ENCODE assay signal across 1 cellular context in genomic region chr7:148772297-148773089, GRCh38.
TF ChIP-seq lines count a peak whose summit lies in the region.

No MANE protein-coding gene starts in this region.

TF ChIP-seq in HCT116, 20 proteins besides CTCF, POLR2A, EP300 and RAD21 (continued from another document):
- TF ChIP-seq ZBTB33 (IDR thresholded peaks at IDR 0.05; ENCODE audit: extremely low read depth, insufficient replicate concordance, low read length), result no peak
- TF ChIP-seq REST (IDR thresholded peaks at IDR 0.05; ENCODE audit: low read depth), result no peak
- TF ChIP-seq ATF3 (IDR thresholded peaks at IDR 0.05), result 0 out of 2 replicates have a peak, but pooled peaks have one; percentile 51
- TF ChIP-seq EZH2phosphoT487 (IDR thresholded peaks at IDR 0.05; ENCODE audit: borderline replicate concordance), result no peak
- peak; percentile 50 for TF ChIP-seq POLR2AphosphoS5 (IDR thresholded peaks at IDR 0.05; ENCODE audit: low read depth, low read length)
- TF ChIP-seq EZH2 (IDR thresholded peaks at IDR 0.05), result no peak
- no peak for TF ChIP-seq TCF7L2 (IDR thresholded peaks at IDR 0.05; ENCODE audit: borderline replicate concordance, extremely low read depth, insufficient read depth, insufficient read length)
- TF ChIP-seq SP1 (IDR thresholded peaks at IDR 0.05; ENCODE audit: low read depth), result peak; percentile 84
- TF ChIP-seq ZNF274 (IDR thresholded peaks at IDR 0.05; ENCODE audit: low read depth, low read length), result no peak
- TF ChIP-seq SRF (IDR thresholded peaks at IDR 0.05; ENCODE audit: low read depth), result peak; percentile 54; the same call in 1 of the 2 replicates
